ENCODE assay signal across 2 cellular contexts in the genomic region with DNA sequence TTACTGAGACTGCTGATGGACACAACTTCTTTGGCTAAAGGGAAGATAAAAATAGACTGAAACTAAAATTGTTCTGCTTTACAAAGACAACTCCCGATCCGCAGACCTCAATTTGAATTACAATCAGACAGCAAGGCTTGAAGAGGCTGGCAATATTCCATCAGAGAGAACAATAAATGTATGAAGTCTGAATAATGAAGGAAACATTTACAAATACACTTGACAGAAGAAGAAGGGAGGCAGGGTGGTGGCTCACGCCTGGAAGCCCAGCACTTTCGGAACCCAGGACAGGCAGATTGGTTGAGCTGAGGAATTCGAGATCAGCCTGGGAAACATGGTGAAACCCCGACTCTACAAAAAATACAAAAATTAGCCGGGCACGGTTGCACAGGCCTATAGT.
TF ChIP-seq lines count a peak whose summit lies in the region.

No MANE protein-coding gene starts in this region.

TF ChIP-seq in GM23338, 12 proteins besides CTCF, POLR2A, EP300 and RAD21 (continued from another document):
- TF ChIP-seq, protein P1, sequence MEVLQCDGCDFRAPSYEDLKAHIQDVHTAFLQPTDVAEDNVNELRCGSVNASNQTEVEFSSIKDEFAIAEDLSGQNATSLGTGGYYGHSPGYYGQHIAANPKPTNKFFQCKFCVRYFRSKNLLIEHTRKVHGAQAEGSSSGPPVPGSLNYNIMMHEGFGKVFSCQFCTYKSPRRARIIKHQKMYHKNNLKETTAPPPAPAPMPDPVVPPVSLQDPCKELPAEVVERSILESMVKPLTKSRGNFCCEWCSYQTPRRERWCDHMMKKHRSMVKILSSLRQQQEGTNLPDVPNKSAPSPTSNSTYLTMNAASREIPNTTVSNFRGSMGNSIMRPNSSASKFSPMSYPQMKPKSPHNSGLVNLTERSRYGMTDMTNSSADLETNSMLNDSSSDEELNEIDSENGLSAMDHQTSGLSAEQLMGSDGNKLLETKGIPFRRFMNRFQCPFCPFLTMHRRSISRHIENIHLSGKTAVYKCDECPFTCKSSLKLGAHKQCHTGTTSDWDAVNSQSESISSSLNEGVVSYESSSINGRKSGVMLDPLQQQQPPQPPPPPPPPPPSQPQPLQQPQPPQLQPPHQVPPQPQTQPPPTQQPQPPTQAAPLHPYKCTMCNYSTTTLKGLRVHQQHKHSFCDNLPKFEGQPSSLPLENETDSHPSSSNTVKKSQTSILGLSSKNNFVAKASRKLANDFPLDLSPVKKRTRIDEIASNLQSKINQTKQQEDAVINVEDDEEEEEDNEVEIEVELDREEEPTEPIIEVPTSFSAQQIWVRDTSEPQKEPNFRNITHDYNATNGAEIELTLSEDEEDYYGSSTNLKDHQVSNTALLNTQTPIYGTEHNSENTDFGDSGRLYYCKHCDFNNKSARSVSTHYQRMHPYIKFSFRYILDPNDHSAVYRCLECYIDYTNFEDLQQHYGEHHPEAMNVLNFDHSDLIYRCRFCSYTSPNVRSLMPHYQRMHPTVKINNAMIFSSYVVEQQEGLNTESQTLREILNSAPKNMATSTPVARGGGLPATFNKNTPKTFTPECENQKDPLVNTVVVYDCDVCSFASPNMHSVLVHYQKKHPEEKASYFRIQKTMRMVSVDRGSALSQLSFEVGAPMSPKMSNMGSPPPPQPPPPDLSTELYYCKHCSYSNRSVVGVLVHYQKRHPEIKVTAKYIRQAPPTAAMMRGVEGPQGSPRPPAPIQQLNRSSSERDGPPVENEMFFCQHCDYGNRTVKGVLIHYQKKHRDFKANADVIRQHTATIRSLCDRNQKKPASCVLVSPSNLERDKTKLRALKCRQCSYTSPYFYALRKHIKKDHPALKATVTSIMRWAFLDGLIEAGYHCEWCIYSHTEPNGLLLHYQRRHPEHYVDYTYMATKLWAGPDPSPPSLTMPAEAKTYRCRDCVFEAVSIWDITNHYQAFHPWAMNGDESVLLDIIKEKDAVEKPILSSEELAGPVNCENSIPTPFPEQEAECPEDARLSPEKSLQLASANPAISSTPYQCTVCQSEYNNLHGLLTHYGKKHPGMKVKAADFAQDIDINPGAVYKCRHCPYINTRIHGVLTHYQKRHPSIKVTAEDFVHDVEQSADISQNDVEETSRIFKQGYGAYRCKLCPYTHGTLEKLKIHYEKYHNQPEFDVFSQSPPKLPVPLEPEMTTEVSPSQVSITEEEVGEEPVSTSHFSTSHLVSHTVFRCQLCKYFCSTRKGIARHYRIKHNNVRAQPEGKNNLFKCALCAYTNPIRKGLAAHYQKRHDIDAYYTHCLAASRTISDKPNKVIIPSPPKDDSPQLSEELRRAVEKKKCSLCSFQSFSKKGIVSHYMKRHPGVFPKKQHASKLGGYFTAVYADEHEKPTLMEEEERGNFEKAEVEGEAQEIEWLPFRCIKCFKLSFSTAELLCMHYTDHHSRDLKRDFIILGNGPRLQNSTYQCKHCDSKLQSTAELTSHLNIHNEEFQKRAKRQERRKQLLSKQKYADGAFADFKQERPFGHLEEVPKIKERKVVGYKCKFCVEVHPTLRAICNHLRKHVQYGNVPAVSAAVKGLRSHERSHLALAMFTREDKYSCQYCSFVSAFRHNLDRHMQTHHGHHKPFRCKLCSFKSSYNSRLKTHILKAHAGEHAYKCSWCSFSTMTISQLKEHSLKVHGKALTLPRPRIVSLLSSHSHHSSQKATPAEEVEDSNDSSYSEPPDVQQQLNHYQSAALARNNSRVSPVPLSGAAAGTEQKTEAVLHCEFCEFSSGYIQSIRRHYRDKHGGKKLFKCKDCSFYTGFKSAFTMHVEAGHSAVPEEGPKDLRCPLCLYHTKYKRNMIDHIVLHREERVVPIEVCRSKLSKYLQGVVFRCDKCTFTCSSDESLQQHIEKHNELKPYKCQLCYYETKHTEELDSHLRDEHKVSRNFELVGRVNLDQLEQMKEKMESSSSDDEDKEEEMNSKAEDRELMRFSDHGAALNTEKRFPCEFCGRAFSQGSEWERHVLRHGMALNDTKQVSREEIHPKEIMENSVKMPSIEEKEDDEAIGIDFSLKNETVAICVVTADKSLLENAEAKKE (CRISPR knock-in tag; IDR thresholded peaks at IDR 0.05) = no peak
- no peak for TF ChIP-seq EZH2 (IDR thresholded peaks at IDR 0.05; ENCODE audit: low read depth, unreplicated experiment)
- TF ChIP-seq POLR2AphosphoS5 (IDR thresholded peaks at IDR 0.05; ENCODE audit: low read depth) = no peak
- no peak for TF ChIP-seq NANOG (IDR thresholded peaks at IDR 0.05; ENCODE audit: borderline replicate concordance)
- no peak for TF ChIP-seq JUNB (IDR thresholded peaks at IDR 0.05; ENCODE audit: unreplicated experiment)
- no peak for TF ChIP-seq ZNF331 (CRISPR knock-in tag; IDR thresholded peaks at IDR 0.05; ENCODE audit: low read depth)
- TF ChIP-seq EZH2phosphoT487 (IDR thresholded peaks at IDR 0.05; ENCODE audit: unreplicated experiment) = no peak
- TF ChIP-seq, protein P2, sequence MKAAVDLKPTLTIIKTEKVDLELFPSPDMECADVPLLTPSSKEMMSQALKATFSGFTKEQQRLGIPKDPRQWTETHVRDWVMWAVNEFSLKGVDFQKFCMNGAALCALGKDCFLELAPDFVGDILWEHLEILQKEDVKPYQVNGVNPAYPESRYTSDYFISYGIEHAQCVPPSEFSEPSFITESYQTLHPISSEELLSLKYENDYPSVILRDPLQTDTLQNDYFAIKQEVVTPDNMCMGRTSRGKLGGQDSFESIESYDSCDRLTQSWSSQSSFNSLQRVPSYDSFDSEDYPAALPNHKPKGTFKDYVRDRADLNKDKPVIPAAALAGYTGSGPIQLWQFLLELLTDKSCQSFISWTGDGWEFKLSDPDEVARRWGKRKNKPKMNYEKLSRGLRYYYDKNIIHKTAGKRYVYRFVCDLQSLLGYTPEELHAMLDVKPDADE (IDR thresholded peaks at IDR 0.05) = no peak
TF ChIP-seq in GM23338: peak in this region for 0.

TF ChIP-seq in WTC11, 78 proteins besides CTCF, POLR2A, EP300 and RAD21 (continued from another document):
- TF ChIP-seq, protein P3, sequence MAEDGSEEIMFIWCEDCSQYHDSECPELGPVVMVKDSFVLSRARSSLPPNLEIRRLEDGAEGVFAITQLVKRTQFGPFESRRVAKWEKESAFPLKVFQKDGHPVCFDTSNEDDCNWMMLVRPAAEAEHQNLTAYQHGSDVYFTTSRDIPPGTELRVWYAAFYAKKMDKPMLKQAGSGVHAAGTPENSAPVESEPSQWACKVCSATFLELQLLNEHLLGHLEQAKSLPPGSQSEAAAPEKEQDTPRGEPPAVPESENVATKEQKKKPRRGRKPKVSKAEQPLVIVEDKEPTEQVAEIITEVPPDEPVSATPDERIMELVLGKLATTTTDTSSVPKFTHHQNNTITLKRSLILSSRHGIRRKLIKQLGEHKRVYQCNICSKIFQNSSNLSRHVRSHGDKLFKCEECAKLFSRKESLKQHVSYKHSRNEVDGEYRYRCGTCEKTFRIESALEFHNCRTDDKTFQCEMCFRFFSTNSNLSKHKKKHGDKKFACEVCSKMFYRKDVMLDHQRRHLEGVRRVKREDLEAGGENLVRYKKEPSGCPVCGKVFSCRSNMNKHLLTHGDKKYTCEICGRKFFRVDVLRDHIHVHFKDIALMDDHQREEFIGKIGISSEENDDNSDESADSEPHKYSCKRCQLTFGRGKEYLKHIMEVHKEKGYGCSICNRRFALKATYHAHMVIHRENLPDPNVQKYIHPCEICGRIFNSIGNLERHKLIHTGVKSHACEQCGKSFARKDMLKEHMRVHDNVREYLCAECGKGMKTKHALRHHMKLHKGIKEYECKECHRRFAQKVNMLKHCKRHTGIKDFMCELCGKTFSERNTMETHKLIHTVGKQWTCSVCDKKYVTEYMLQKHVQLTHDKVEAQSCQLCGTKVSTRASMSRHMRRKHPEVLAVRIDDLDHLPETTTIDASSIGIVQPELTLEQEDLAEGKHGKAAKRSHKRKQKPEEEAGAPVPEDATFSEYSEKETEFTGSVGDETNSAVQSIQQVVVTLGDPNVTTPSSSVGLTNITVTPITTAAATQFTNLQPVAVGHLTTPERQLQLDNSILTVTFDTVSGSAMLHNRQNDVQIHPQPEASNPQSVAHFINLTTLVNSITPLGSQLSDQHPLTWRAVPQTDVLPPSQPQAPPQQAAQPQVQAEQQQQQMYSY (CRISPR knock-in tag; IDR thresholded peaks at IDR 0.05) = no peak
- TF ChIP-seq, protein P4, sequence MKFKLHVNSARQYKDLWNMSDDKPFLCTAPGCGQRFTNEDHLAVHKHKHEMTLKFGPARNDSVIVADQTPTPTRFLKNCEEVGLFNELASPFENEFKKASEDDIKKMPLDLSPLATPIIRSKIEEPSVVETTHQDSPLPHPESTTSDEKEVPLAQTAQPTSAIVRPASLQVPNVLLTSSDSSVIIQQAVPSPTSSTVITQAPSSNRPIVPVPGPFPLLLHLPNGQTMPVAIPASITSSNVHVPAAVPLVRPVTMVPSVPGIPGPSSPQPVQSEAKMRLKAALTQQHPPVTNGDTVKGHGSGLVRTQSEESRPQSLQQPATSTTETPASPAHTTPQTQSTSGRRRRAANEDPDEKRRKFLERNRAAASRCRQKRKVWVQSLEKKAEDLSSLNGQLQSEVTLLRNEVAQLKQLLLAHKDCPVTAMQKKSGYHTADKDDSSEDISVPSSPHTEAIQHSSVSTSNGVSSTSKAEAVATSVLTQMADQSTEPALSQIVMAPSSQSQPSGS (CRISPR knock-in tag; IDR thresholded peaks at IDR 0.05; ENCODE audit: borderline replicate concordance, low read depth) = no peak
- TF ChIP-seq, protein P5, sequence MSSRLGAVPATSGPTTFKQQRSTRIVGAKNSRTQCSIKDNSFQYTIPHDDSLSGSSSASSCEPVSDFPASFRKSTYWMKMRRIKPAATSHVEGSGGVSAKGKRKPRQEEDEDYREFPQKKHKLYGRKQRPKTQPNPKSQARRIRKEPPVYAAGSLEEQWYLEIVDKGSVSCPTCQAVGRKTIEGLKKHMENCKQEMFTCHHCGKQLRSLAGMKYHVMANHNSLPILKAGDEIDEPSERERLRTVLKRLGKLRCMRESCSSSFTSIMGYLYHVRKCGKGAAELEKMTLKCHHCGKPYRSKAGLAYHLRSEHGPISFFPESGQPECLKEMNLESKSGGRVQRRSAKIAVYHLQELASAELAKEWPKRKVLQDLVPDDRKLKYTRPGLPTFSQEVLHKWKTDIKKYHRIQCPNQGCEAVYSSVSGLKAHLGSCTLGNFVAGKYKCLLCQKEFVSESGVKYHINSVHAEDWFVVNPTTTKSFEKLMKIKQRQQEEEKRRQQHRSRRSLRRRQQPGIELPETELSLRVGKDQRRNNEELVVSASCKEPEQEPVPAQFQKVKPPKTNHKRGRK (CRISPR knock-in tag; IDR thresholded peaks at IDR 0.05; ENCODE audit: borderline replicate concordance) = no peak
- no peak for TF ChIP-seq TP53 (CRISPR knock-in tag; IDR thresholded peaks at IDR 0.05)
- no peak for TF ChIP-seq ZNF263 (CRISPR knock-in tag; IDR thresholded peaks at IDR 0.05; ENCODE audit: low read depth)
- TF ChIP-seq, protein P6, sequence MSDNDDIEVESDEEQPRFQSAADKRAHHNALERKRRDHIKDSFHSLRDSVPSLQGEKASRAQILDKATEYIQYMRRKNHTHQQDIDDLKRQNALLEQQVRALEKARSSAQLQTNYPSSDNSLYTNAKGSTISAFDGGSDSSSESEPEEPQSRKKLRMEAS (CRISPR knock-in tag; IDR thresholded peaks at IDR 0.05) = no peak
TF ChIP-seq in WTC11: peak in this region for 0.
